In genomic region chr16:27498020-27498419, GRCh38 we compare ENCODE assay signal across 20 cellular contexts.
"Had no signal": no experiment of that assay in that cellular context is flagged by ENCODE, and none has a peak within 500 bp of the region (broad histone marks: within the 10 kb centered on the region; RNA-seq: fewer than 3 reads in every experiment).

No MANE protein-coding gene starts in this region.

- H3K27ac Mint-ChIP-seq: activated naive CD8-positive, alpha-beta T cell; stimulated activated memory B cell treated with anti-CD40 and anti-IgM and Interleukin-4, amounts not matched to agents 10 μg/mL and 1 μg/mL and 100 μg/mL, for 72 hours had no signal

- H3K4me3 ChIP-seq: body of pancreas, coronary artery, heart right ventricle, lung, sigmoid colon, tibial artery had no signal

- H3K4me3 Mint-ChIP-seq: activated naive CD8-positive, alpha-beta T cell; stimulated activated memory B cell treated with anti-CD40 and anti-IgM and Interleukin-4, amounts not matched to agents 10 μg/mL and 1 μg/mL and 100 μg/mL, for 72 hours had no signal

- H3K27me3 Mint-ChIP-seq: activated naive CD8-positive, alpha-beta T cell; stimulated activated memory B cell treated with anti-CD40 and anti-IgM and Interleukin-4, amounts not matched to agents 10 μg/mL and 1 μg/mL and 100 μg/mL, for 72 hours had no signal

- H3K27ac ChIP-seq: body of pancreas, coronary artery, sigmoid colon, tibial artery had no signal

- H3K4me1 Mint-ChIP-seq: stimulated activated memory B cell treated with anti-CD40 and anti-IgM and Interleukin-4, amounts not matched to agents 10 μg/mL and 1 μg/mL and 100 μg/mL, for 72 hours had no signal

- H3K9me3 ChIP-seq: body of pancreas, heart right ventricle, sigmoid colon, tibial artery had no signal

- H3K27me3 ChIP-seq: body of pancreas, heart right ventricle, sigmoid colon, tibial artery had no signal

- H3K9me3 Mint-ChIP-seq: stimulated activated memory B cell treated with anti-CD40 and anti-IgM and Interleukin-4, amounts not matched to agents 10 μg/mL and 1 μg/mL and 100 μg/mL, for 72 hours had no signal

- ATAC-seq: activated CD4-positive, CD25-positive, alpha-beta regulatory T cell treated with anti-CD3 and anti-CD28 coated beads, Interleukin-2, amount 50 U/mL, for 24 hours; body of pancreas; left cardiac atrium; SK-N-SH treated with all-trans-retinoic acid at 6 μM for 48 hours; stimulated activated memory B cell treated with anti-CD40 and anti-IgM and Interleukin-4, amounts not matched to agents 10 μg/mL and 1 μg/mL and 100 μg/mL, for 72 hours had no signal

- DNase-seq: activated CD8-positive, alpha-beta memory T cell treated with anti-CD3 and anti-CD28 coated beads for 24 hours; activated CD8-positive, alpha-beta memory T cell treated with anti-CD3 and anti-CD28 coated beads, Interleukin-2, amount 50 U/mL, for 48 hours; activated gamma-delta T cell; body of pancreas; caudate nucleus; heart right ventricle; left cardiac atrium; midbrain; occipital lobe; sigmoid colon; stimulated activated CD4-positive, alpha-beta T cell treated with anti-CD3 and anti-CD28 coated beads, Interleukin-4, amount 100 ng/mL, for 24 hours; T-helper 1 cell; T1000; tibial artery had no signal

- H3K4me1 ChIP-seq: body of pancreas, sigmoid colon, tibial artery had no signal
